1 cellular context compared by ENCODE assay signal in the genomic region with DNA sequence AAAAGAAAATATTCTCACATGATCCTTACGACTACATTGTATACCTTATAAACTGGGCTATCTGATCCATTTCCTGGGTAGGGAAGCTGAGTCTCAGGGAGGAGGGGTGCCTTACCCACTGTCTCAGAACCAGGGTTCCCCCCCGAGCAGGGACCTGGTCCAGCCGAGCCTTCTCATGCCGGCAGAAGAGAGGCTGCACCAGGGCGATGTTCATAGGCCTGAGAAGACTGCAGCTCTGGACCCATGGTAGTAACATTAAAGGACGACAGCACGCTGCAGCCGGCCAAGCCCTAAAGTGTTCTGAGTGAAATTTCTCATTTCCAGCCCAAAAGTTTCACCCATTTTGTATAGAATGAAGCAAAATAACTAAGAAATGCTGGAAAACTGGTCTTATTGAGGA.
TF ChIP-seq lines count a peak whose summit lies in the region.

No MANE protein-coding gene starts in this region.

TF ChIP-seq in IMR-90, 13 proteins besides CTCF, POLR2A, EP300 and RAD21:
- TF ChIP-seq, protein P1, sequence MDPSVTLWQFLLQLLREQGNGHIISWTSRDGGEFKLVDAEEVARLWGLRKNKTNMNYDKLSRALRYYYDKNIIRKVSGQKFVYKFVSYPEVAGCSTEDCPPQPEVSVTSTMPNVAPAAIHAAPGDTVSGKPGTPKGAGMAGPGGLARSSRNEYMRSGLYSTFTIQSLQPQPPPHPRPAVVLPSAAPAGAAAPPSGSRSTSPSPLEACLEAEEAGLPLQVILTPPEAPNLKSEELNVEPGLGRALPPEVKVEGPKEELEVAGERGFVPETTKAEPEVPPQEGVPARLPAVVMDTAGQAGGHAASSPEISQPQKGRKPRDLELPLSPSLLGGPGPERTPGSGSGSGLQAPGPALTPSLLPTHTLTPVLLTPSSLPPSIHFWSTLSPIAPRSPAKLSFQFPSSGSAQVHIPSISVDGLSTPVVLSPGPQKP (IDR thresholded peaks at IDR 0.05; ENCODE audit: borderline replicate concordance, low read depth, low read length) = no peak
- TF ChIP-seq, protein P2, sequence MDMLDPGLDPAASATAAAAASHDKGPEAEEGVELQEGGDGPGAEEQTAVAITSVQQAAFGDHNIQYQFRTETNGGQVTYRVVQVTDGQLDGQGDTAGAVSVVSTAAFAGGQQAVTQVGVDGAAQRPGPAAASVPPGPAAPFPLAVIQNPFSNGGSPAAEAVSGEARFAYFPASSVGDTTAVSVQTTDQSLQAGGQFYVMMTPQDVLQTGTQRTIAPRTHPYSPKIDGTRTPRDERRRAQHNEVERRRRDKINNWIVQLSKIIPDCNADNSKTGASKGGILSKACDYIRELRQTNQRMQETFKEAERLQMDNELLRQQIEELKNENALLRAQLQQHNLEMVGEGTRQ (IDR thresholded peaks at IDR 0.05; ENCODE audit: low read depth, low read length) = no peak
- TF ChIP-seq CEBPB (IDR thresholded peaks at IDR 0.05; ENCODE audit: low read depth, low read length) (no peak), FOS (IDR thresholded peaks at IDR 0.05; ENCODE audit: low read depth, low read length) (no peak), MAFK (IDR thresholded peaks at IDR 0.05; ENCODE audit: low read depth, low read length) (no peak), CHD1 (IDR thresholded peaks at IDR 0.05; ENCODE audit: low read depth, low read length) (no peak), MAZ (IDR thresholded peaks at IDR 0.05; ENCODE audit: borderline replicate concordance, low read depth, low read length) (no peak), SMC3 (IDR thresholded peaks at IDR 0.05; ENCODE audit: low read depth, low read length) (no peak), RFX5 (IDR thresholded peaks at IDR 0.05; ENCODE audit: low read depth, low read length) (no peak), MXI1 (IDR thresholded peaks at IDR 0.05; ENCODE audit: borderline replicate concordance, low read depth, low read length) (no peak), NFE2L2 (IDR thresholded peaks at IDR 0.05; ENCODE audit: low read depth, low read length) (no peak), BHLHE40 (IDR thresholded peaks at IDR 0.05; ENCODE audit: low read depth, low read length) (no peak)
